1 cellular context compared by ENCODE assay signal in the genomic region with DNA sequence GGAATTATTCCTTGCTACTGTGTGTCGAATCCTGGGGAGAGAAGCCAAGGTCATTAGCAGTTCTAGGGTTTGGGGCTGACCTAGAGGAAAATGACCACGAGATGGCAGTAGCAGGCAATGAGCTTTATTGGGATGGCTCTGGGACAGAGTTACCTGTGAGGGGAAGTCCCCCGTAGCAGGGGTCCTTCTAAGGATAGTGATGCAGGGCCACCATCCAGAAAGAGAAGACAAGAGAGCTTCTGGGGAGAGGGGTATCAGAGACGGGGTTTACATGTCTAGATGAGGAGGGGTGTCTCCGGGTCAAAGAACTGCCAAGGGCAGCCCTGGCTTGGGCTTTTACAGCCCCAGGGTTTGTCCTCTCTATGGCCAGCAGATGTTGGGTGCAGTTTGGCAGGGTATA.
TF ChIP-seq lines count a peak whose summit lies in the region.

No MANE protein-coding gene starts in this region.

TF ChIP-seq in A549, 52 proteins besides CTCF, POLR2A, EP300 and RAD21 (continued from another document):
- no peak for TF ChIP-seq SREBF2 (IDR thresholded peaks at IDR 0.05)
